1 cellular context compared by ENCODE assay signal in genomic region chr17:33689725-33690124, GRCh38.
TF ChIP-seq lines count a peak whose summit lies in the region.

No MANE protein-coding gene starts in this region.

TF ChIP-seq in GM12878, 131 proteins besides CTCF, POLR2A, EP300 and RAD21:
- TF ChIP-seq EGR1 (IDR thresholded peaks at IDR 0.05; ENCODE audit: borderline replicate concordance in 1 of 2, low read depth in 2 of 2, low read length in 2 of 2), result no peak
- TF ChIP-seq RAD51 (IDR thresholded peaks at IDR 0.05), result no peak
- no peak for TF ChIP-seq ATF7 (IDR thresholded peaks at IDR 0.05; ENCODE audit: low read depth)
- no peak for TF ChIP-seq IKZF2 (IDR thresholded peaks at IDR 0.05)
- no peak for TF ChIP-seq LARP7 (IDR thresholded peaks at IDR 0.05)
- no peak for TF ChIP-seq ZBTB4 (CRISPR knock-in tag; IDR thresholded peaks at IDR 0.05)
- TF ChIP-seq FOS (IDR thresholded peaks at IDR 0.05; ENCODE audit: borderline replicate concordance, extremely low read depth, insufficient read length), result no peak
- TF ChIP-seq PRDM15 (CRISPR knock-in tag; IDR thresholded peaks at IDR 0.05), result no peak
- no peak for TF ChIP-seq CBFB (IDR thresholded peaks at IDR 0.05; ENCODE audit: low read depth)
- TF ChIP-seq PKNOX1 (IDR thresholded peaks at IDR 0.05), result no peak
- no peak for TF ChIP-seq ZNF207 (IDR thresholded peaks at IDR 0.05; ENCODE audit: borderline replicate concordance)
- no peak for TF ChIP-seq E2F8 (IDR thresholded peaks at IDR 0.05; ENCODE audit: low read depth, partially characterized antibody)
